8 cellular contexts compared by ENCODE assay signal in the genomic region with DNA sequence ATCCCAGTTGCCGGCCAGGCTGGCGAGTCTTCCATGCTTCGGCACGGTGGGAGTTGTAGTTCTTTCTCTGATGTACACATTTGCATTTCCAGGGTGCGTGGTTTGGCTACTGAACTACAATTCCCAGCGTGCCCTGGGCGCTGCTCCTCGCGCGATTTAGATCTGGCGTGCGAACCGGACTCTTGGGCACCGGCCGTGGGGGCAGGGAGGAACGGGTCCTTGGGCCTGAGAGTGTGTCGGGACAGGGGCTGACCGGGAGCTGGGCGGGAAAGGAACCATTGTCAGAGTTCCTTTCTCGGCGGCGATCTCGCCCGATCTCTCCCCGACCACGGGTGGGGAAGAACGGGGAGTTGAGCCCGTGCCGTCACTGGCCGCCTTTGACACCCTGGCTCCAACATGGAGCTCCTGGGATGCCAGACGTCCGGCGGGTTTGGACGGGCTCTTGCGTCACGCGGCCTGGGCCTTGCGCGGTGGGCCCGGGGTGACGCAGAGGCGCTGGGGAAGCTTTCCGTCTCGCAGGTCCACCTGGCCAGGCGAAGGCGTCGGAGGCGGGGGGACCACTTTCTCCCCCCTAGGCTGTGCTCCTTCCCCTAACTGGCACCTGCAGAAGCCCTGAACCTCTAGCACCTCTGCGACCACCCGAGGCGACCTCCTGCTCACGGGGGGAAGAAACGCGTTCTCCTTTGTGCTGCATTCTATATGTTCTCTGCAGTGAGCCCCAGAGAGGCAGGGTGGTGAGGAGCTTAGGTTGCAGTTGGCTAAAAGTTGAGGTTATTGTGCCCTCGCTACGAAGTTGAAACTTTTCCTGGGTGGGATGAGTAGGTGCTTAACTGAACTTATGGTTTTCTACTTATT. TPM values are rescaled to one million over a fixed set of nuclear protein-coding genes. Genes with fewer than 3 reads are reported as not detected.
A peak's percentile ranks its signal among the peaks of the same experiment; 100 is the strongest.
DNase-seq lines count a peak whose midpoint lies in the region; ATAC-seq and TF ChIP-seq lines count a peak whose summit lies in the region.

No MANE protein-coding gene starts in this region.

- H3K27ac ChIP-seq in neuronal stem cell (replicated peaks; ENCODE audit: low read length), result peak overlapping the region; percentile 87

- peak overlapping the region; percentile 53 for H4K91ac ChIP-seq in neuronal stem cell (ENCODE audit: low read depth, low read length, poor library complexity)

- peak; percentile 82 for ATAC-seq in HG02588 (IDR thresholded peaks at IDR 0.05; ENCODE audit: unreplicated experiment)

- no peak overlapping the region for H3K4ac ChIP-seq in neuronal stem cell (ENCODE audit: low read length)

- H2AK5ac ChIP-seq in neuronal stem cell (ENCODE audit: low read depth, low read length), result peak overlapping the region; percentile 85

- peak overlapping the region; percentile 38 for H3K4me2 ChIP-seq in neuronal stem cell (ENCODE audit: insufficient read depth, low read length, poor library complexity, severe bottlenecking)

- peaks cover 0 to 28% of the 10 kb centered on the region in 2 donors for H3K36me3 ChIP-seq in neuronal stem cell (replicated peaks in 1 of 2; ENCODE audit: control insufficient read depth in 2 of 2, insufficient read depth in 2 of 2, low read length in 2 of 2)

- peak overlapping the region; percentile 92 for H3K18ac ChIP-seq in neuronal stem cell (ENCODE audit: low read length)

- peaks cover 6% of the 10 kb centered on the region for H3K79me1 ChIP-seq in neuronal stem cell (ENCODE audit: low read depth, low read length)

- H3K9me3 ChIP-seq in neuronal stem cell (replicated peaks in 1 of 2; ENCODE audit: control insufficient read depth in 2 of 2, insufficient read depth in 1 of 2, low read depth in 1 of 2, low read length in 2 of 2), result no peaks in the 10 kb centered on the region

- H2BK12ac ChIP-seq in neuronal stem cell (ENCODE audit: low read length), result no peak overlapping the region

- H3K9ac ChIP-seq in neuronal stem cell (ENCODE audit: low read depth, low read length, poor library complexity), result peak overlapping the region; percentile 98

- H2AFZ ChIP-seq in neuronal stem cell (ENCODE audit: low read length), result peak overlapping the region; percentile 86

- H3K27me3 ChIP-seq in neuronal stem cell (ENCODE audit: control insufficient read depth in 3 of 3, insufficient read depth in 3 of 3, low read depth in 1 of 3, low read length in 3 of 3), result no peaks in the 10 kb centered on the region

- no CpG with 5 or more reads among the region's 56 CpGs for WGBS in neuronal stem cell (ENCODE audit: extremely low coverage in 2 of 2, insufficient read length in 2 of 2, insufficient replicate concordance in 1 of 2), 2 donors

- H3K23ac ChIP-seq in neuronal stem cell (ENCODE audit: low read depth, low read length, poor library complexity), result peak overlapping the region; percentile 100

- H3K4me1 ChIP-seq in neuronal stem cell (ENCODE audit: control insufficient read depth in 2 of 2, insufficient read depth in 1 of 2, low read depth in 1 of 2, low read length in 2 of 2), result peaks cover 0 to 5% of the 10 kb centered on the region in 2 donors

- H3K4me3 ChIP-seq in NB4 (ENCODE audit: low read depth, low read length) (peak overlapping the region; percentile 81), neuronal stem cell (ENCODE audit: low read length in 2 of 2) (peak overlapping the region; percentile 74 to 100)

- no peak for TF ChIP-seq CTCF in NB4 (IDR thresholded peaks at IDR 0.05; ENCODE audit: low read depth, low read length)

- H2BK5ac ChIP-seq in neuronal stem cell (ENCODE audit: low read length), result peak overlapping the region; percentile 93

- peak overlapping the region; percentile 47 for H3K14ac ChIP-seq in neuronal stem cell (ENCODE audit: low read length)

- H2BK120ac ChIP-seq in neuronal stem cell (ENCODE audit: low read depth, low read length), result peak overlapping the region; percentile 26

- peak; percentile 24 for TF ChIP-seq POLR2A in NB4 (IDR thresholded peaks at IDR 0.05; ENCODE audit: extremely low read depth, insufficient read length)

- DNase-seq in GM04504 (ENCODE audit: low read depth) (peak; percentile 93), NB4 (ENCODE audit: low read depth) (peak; percentile 98), SK-N-DZ (ENCODE audit: low spot score) (peak; percentile 98), germinal center (ENCODE audit: low spot score) (peak; percentile 89), neuronal stem cell (ENCODE audit: low spot score) (peak; percentile 96), stromal cell of bone marrow (ENCODE audit: low read depth) (peak; percentile 95)
- DNase-seq in activated naive CD4-positive, alpha-beta T cell treated with anti-CD3 and anti-CD28 coated beads, Interleukin-2, amount 50 U/mL, for 16 hours, result peak; percentile 82

- H2BK15ac ChIP-seq in neuronal stem cell (ENCODE audit: low read length), result no peak overlapping the region

- H4K8ac ChIP-seq in neuronal stem cell (ENCODE audit: low read depth, low read length), result no peak overlapping the region

RNA-seq across cellular contexts. Expression of gene IFRD1, which starts 0.8 kb away (rescaled TPM):
- polyA plus RNA-seq in SK-N-DZ (2014; cell fraction: cytosol; rRNA removed), result 115 and 125 TPM in 2 replicates
- 110 and 119 TPM in 2 replicates for polyA plus RNA-seq in SK-N-DZ (2014; cell fraction: nucleus; rRNA removed)
- 38.9 TPM for polyA plus RNA-seq in neuronal stem cell (2013, experiment 1 of 2)
- 38.4 TPM for polyA plus RNA-seq in neuronal stem cell (2013, experiment 2 of 2)

RNA-seq across cellular contexts. Expression of gene LSMEM1, which starts 29.8 kb away (rescaled TPM):
- polyA plus RNA-seq in SK-N-DZ (2014; cell fraction: cytosol; rRNA removed), result 0.37 and 3.5 TPM in 2 replicates
- polyA plus RNA-seq in SK-N-DZ (2014; cell fraction: nucleus; rRNA removed), result 2.6 and 3.0 TPM in 2 replicates
- 0.67 TPM for polyA plus RNA-seq in neuronal stem cell (2013, experiment 1 of 2)
- 0.53 TPM for polyA plus RNA-seq in neuronal stem cell (2013, experiment 2 of 2)

Comparison
In these comparisons a context has a peak if more than half of its experiments do, and no peak if none do; other contexts are left out.
1. Peak in every context shown above with its lines: DNase-seq, ATAC-seq, H3K4me3 ChIP-seq and H3K27ac ChIP-seq.